Comparison of ENCODE assay signal across 1 cellular context in the genomic region with DNA sequence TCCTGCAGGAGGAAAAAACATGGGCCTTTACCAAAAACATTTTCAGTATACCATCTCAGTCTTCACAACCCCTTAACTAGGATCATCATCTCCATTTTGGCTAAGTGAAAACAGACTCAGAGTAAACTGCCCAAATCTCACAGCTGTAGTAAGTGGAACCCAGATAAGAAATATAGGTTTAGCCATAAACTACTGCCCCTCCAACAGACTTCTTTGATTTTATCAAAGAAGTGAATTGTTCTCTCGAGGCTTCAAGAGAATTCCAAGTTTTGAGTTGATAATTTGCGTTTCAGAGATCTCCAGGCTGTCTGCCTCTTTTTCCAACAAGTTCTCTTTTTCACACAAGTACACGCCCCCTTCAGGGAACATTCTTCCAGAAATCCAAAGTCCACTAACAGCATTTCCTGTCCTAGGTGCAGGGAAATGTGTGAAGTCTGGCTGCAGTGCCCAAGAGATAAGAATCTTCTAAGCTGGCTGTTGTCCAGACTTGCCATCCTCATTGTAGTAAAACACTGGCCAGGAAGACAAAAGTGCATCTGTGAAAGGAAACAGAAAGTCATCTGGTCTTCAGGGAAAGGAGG.
A peak's percentile ranks its signal among the peaks of the same experiment; 100 is the strongest.
TF ChIP-seq lines count a peak whose summit lies in the region.

No MANE protein-coding gene starts in this region.

TF ChIP-seq in liver, 16 proteins besides CTCF, POLR2A, EP300 and RAD21 (continued from another document):
- peak; percentile 31 to 78 for TF ChIP-seq EGR1 (IDR thresholded peaks at IDR 0.05; ENCODE audit: low read depth in 2 of 2)
